Comparison of ENCODE assay signal across 11 cellular contexts in genomic region chr1:229027158-229027557, GRCh38.
DNase-seq lines count a peak whose midpoint lies in the region; ATAC-seq and TF ChIP-seq lines count a peak whose summit lies in the region.
"Had no signal": no experiment of that assay in that cellular context is flagged by ENCODE, and none has a peak within 500 bp of the region (broad histone marks: within the 10 kb centered on the region; RNA-seq: fewer than 3 reads in every experiment).

No MANE protein-coding gene starts in this region.

- H3K27me3 ChIP-seq in CD8-positive, alpha-beta T cell (ENCODE audit: insufficient read depth, low read length), result no peaks in the 10 kb centered on the region
- H3K27me3 ChIP-seq in Loucy (ENCODE audit: insufficient read depth, low read length, poor library complexity, severe bottlenecking), result no peaks in the 10 kb centered on the region
- H3K27me3 ChIP-seq: pancreas had no signal

- no peaks in the 10 kb centered on the region for H3K9me3 ChIP-seq in CD8-positive, alpha-beta T cell (ENCODE audit: low read length)
- no peaks in the 10 kb centered on the region for H3K9me3 ChIP-seq in Loucy (ENCODE audit: insufficient read depth, low read depth, low read length)
- H3K9me3 ChIP-seq: pancreas had no signal

- POLR2A ChIA-PET in CD8-positive, alpha-beta T cell (lab: Charles Lee), result interaction anchor here (0.6 to 1.6 kb wide), 2 partner anchors 11 to 44 kb away, joined by 3 to 4 read pairs; no protein-coding TSS in a partner anchor

- H3K27ac Mint-ChIP-seq in CD8-positive, alpha-beta T cell, result peak overlapping the region; percentile 65
- peak overlapping the region; percentile 74 for H3K27ac Mint-ChIP-seq in central memory CD8-positive, alpha-beta T cell (ENCODE audit: low read depth)
- peak overlapping the region; percentile 58 to 91 for H3K27ac Mint-ChIP-seq in natural killer cell treated with Interleukin-12 subunit alpha and Interleukin-12 subunit beta and Interleukin-15 and Interleukin-18, amount 100 ng/mL, for 72 hours

- peak overlapping the region; percentile 72 for H2AFZ ChIP-seq in Loucy (ENCODE audit: low read length)

- H3K4me1 Mint-ChIP-seq in CD8-positive, alpha-beta T cell (ENCODE audit: low read depth), result peaks cover 12% of the 10 kb centered on the region
- peaks cover 19% of the 10 kb centered on the region for H3K4me1 Mint-ChIP-seq in central memory CD8-positive, alpha-beta T cell
- peaks cover 11 to 12% of the 10 kb centered on the region in 2 donors for H3K4me1 Mint-ChIP-seq in natural killer cell treated with Interleukin-12 subunit alpha and Interleukin-12 subunit beta and Interleukin-15 and Interleukin-18, amount 100 ng/mL, for 72 hours (ENCODE audit: low read depth in 2 of 2)

- no peak for TF ChIP-seq CTCF in CD8-positive, alpha-beta T cell (IDR thresholded peaks at IDR 0.05)
- no peak for TF ChIP-seq CTCF in Loucy (conservative IDR thresholded peaks at IDR 0.05; ENCODE audit: low read length)

- no peaks in the 10 kb centered on the region for H3K27me3 Mint-ChIP-seq in CD8-positive, alpha-beta T cell (ENCODE audit: low read depth)
- H3K27me3 Mint-ChIP-seq in central memory CD8-positive, alpha-beta T cell, result no peaks in the 10 kb centered on the region
- peaks cover 0 to 2% of the 10 kb centered on the region in 2 donors for H3K27me3 Mint-ChIP-seq in natural killer cell treated with Interleukin-12 subunit alpha and Interleukin-12 subunit beta and Interleukin-15 and Interleukin-18, amount 100 ng/mL, for 72 hours

- H3K9me3 Mint-ChIP-seq in CD8-positive, alpha-beta T cell, result no peaks in the 10 kb centered on the region
- H3K9me3 Mint-ChIP-seq in central memory CD8-positive, alpha-beta T cell, result no peaks in the 10 kb centered on the region
- H3K9me3 Mint-ChIP-seq in natural killer cell treated with Interleukin-12 subunit alpha and Interleukin-12 subunit beta and Interleukin-15 and Interleukin-18, amount 100 ng/mL, for 72 hours, result no peaks in the 10 kb centered on the region

- H3K36me3 Mint-ChIP-seq in CD8-positive, alpha-beta T cell, result no peaks in the 10 kb centered on the region
- no peaks in the 10 kb centered on the region for H3K36me3 Mint-ChIP-seq in central memory CD8-positive, alpha-beta T cell (ENCODE audit: insufficient read depth)
- no peaks in the 10 kb centered on the region for H3K36me3 Mint-ChIP-seq in natural killer cell treated with Interleukin-12 subunit alpha and Interleukin-12 subunit beta and Interleukin-15 and Interleukin-18, amount 100 ng/mL, for 72 hours

- no peaks in the 10 kb centered on the region for H4K20me1 ChIP-seq in Loucy (ENCODE audit: insufficient read depth, low read length, poor library complexity, severe bottlenecking)

- peak overlapping the region; percentile 75 for H3K9ac ChIP-seq in Loucy (ENCODE audit: low read depth, low read length, poor library complexity, severe bottlenecking)

- H3K4me3 Mint-ChIP-seq in CD8-positive, alpha-beta T cell, result peak overlapping the region; percentile 80
- peak overlapping the region; percentile 68 for H3K4me3 Mint-ChIP-seq in central memory CD8-positive, alpha-beta T cell
- H3K4me3 Mint-ChIP-seq in natural killer cell treated with Interleukin-12 subunit alpha and Interleukin-12 subunit beta and Interleukin-15 and Interleukin-18, amount 100 ng/mL, for 72 hours, result peak overlapping the region; percentile 81

- CTCF ChIA-PET in CD8-positive, alpha-beta T cell (lab: Charles Lee), result interaction anchor here (1.3 kb wide), 1 partner anchor 200 kb away, joined by 5 read pairs; no protein-coding TSS in a partner anchor

- H3F3A ChIP-seq in Loucy (ENCODE audit: low read depth), result peaks cover 8% of the 10 kb centered on the region; the same call in 1 of the 2 replicates

- peak overlapping the region; percentile 79 for H3K4me2 ChIP-seq in Loucy (ENCODE audit: low read depth, low read length, poor library complexity, severe bottlenecking)

- H3K36me3 ChIP-seq in CD8-positive, alpha-beta T cell (ENCODE audit: insufficient read depth, low read length), result no peaks in the 10 kb centered on the region
- no peaks in the 10 kb centered on the region for H3K36me3 ChIP-seq in Loucy (ENCODE audit: insufficient read depth, low read length)
- H3K36me3 ChIP-seq: pancreas had no signal

- no peak for DNase-seq in CD8-positive, alpha-beta T cell
- no peak for DNase-seq in central memory CD8-positive, alpha-beta T cell (ENCODE audit: low spot score in 2 of 2)
- no peak for DNase-seq in natural killer cell treated with Interleukin-12 subunit alpha and Interleukin-12 subunit beta and Interleukin-15 and Interleukin-18, amount 100 ng/mL, for 72 hours (ENCODE audit: low spot score)
- DNase-seq in NCI-H1417 treated with DMSO at 0.1 percent for 48 hours (lab: John Stamatoyannopoulos, UW) (no peak), NCI-H1436 (lab: John Stamatoyannopoulos, UW) (no peak), hepatic stellate cell (ENCODE audit: low spot score) (no peak)
- DNase-seq: effector CD8-positive, alpha-beta T cell; NCI-H1092; pancreas had no signal

- peaks cover 10% of the 10 kb centered on the region for H3K4me1 ChIP-seq in CD8-positive, alpha-beta T cell (ENCODE audit: insufficient read depth, low read length)
- peaks cover 86% of the 10 kb centered on the region for H3K4me1 ChIP-seq in Loucy (ENCODE audit: insufficient read depth, low read length, poor library complexity, severe bottlenecking)

- H3K4me3 ChIP-seq in CD8-positive, alpha-beta T cell (ENCODE audit: low read depth, low read length), result no peak overlapping the region
- peak overlapping the region; percentile 65 for H3K4me3 ChIP-seq in Loucy (ENCODE audit: low read length, poor library complexity, severe bottlenecking)
- H3K4me3 ChIP-seq: pancreas had no signal

- H3K9me2 ChIP-seq in Loucy (replicated peaks; ENCODE audit: low read depth, low read length), result no peaks in the 10 kb centered on the region

- no peak overlapping the region for H3K27ac ChIP-seq in CD8-positive, alpha-beta T cell (ENCODE audit: low read depth, low read length)
- H3K27ac ChIP-seq: pancreas had no signal

- no peak for ATAC-seq in CD8-positive, alpha-beta T cell
- no peak for ATAC-seq in central memory CD8-positive, alpha-beta T cell (replicated peaks; ENCODE audit: extremely low read depth, poor library complexity, severe bottlenecking)
- ATAC-seq in natural killer cell treated with Interleukin-12 subunit alpha and Interleukin-12 subunit beta and Interleukin-15 and Interleukin-18, amount 100 ng/mL, for 72 hours, result peak in 1 of 2 donors; percentile 8
- ATAC-seq in HG03469 (IDR thresholded peaks at IDR 0.05; ENCODE audit: unreplicated experiment), result no peak

- intact Hi-C loops in CD8-positive, alpha-beta T cell (cut with DNase I, micrococcal nuclease), result no loop called here

- no peaks in the 10 kb centered on the region for H3K79me2 ChIP-seq in Loucy (ENCODE audit: insufficient read depth, low read length)
